22 cellular contexts compared by ENCODE assay signal in genomic region chr2:207951734-207952480, GRCh38.
DNase-seq lines count a peak whose midpoint lies in the region; ATAC-seq, FAIRE-seq and TF ChIP-seq lines count a peak whose summit lies in the region.
"Had no signal": no experiment of that assay in that cellular context is flagged by ENCODE, and none has a peak within 500 bp of the region (broad histone marks: within the 10 kb centered on the region; RNA-seq: fewer than 3 reads in every experiment).

No MANE protein-coding gene starts in this region.

- H3K4me3 ChIP-seq in HUES48 (ENCODE audit: low read depth, low read length) (0 out of 2 replicates have a peak overlapping the region, but pooled peaks have one; percentile 26), OCI-LY7 (ENCODE audit: low read depth, low read length, poor library complexity, severe bottlenecking) (no peak overlapping the region), neural progenitor cell (no peak overlapping the region), gastrocnemius medialis (no peak overlapping the region), spleen (no peak overlapping the region), ovary (no peak overlapping the region)
- H3K4me3 ChIP-seq: ascending aorta, Peyer's patch, transverse colon had no signal

- BruUV-seq in OCI-LY7 (replicated peaks; lab: Mats Ljungman, UMichigan), result no TSS peak

- WGBS in spleen, 5 donors, result 48 to 60% (median 55%) methylated on average over 5 of the region's 5 CpGs
- WGBS in ovary, 3 donors, result 87 to 91% (median 91%) methylated on average over 5 of the region's 5 CpGs

- H3K27me3 Mint-ChIP-seq in neural progenitor cell (ENCODE audit: insufficient read depth, low read depth), result peaks cover 2% of the 10 kb centered on the region

- H3K4me2 ChIP-seq in OCI-LY7 (ENCODE audit: low read length) (peak overlapping the region; percentile 20; the same call in 1 of the 2 replicates), neural progenitor cell (peak overlapping the region; percentile 54)

- H3K36me3 ChIP-seq in HUES48 (ENCODE audit: control insufficient read depth, insufficient read depth, low read length), result no peaks in the 10 kb centered on the region
- no peaks in the 10 kb centered on the region for H3K36me3 ChIP-seq in OCI-LY7 (ENCODE audit: insufficient read depth, low read length)
- H3K36me3 ChIP-seq in neural progenitor cell, result no peaks in the 10 kb centered on the region
- H3K36me3 ChIP-seq in gastrocnemius medialis, result no peaks in the 10 kb centered on the region
- H3K36me3 ChIP-seq in spleen, result no peaks in the 10 kb centered on the region
- no peaks in the 10 kb centered on the region for H3K36me3 ChIP-seq in ovary
- H3K36me3 ChIP-seq: ascending aorta, Peyer's patch, transverse colon had no signal

- FAIRE-seq in GM19239 (lab: Jason Lieb, UNC), result peak; percentile 78
- FAIRE-seq: kidney had no signal

- no peaks in the 10 kb centered on the region for H4K20me1 ChIP-seq in OCI-LY7 (ENCODE audit: insufficient read depth, low read length)
- no peaks in the 10 kb centered on the region for H4K20me1 ChIP-seq in neural progenitor cell (ENCODE audit: low read depth)

- no peak for TF ChIP-seq EP300 in ovary (IDR thresholded peaks at IDR 0.05)

- TF ChIP-seq CTCF in OCI-LY7 (conservative IDR thresholded peaks at IDR 0.05; ENCODE audit: low read length), result no peak
- TF ChIP-seq CTCF in neural progenitor cell (IDR thresholded peaks at IDR 0.05), result no peak
- no peak for TF ChIP-seq CTCF in gastrocnemius medialis (IDR thresholded peaks at IDR 0.05 in 4 of 5, conservative IDR thresholded peaks at IDR 0.05 in 1 of 5)
- no peak for TF ChIP-seq CTCF in spleen (IDR thresholded peaks at IDR 0.05 in 8 of 11, conservative IDR thresholded peaks at IDR 0.05 in 3 of 11)
- TF ChIP-seq CTCF in ovary (IDR thresholded peaks at IDR 0.05), result no peak

- no peak overlapping the region for H3K27ac Mint-ChIP-seq in neural progenitor cell
- H3K27ac Mint-ChIP-seq: activated naive CD4-positive, alpha-beta T cell treated with anti-CD3 and anti-CD28 coated beads for 36 hours had no signal

- peaks cover 3% of the 10 kb centered on the region for H3K36me3 Mint-ChIP-seq in neural progenitor cell

- no peak overlapping the region for H3K4me3 Mint-ChIP-seq in neural progenitor cell
- H3K4me3 Mint-ChIP-seq: activated naive CD4-positive, alpha-beta T cell treated with anti-CD3 and anti-CD28 coated beads for 36 hours; nephron had no signal

- CTCF ChIA-PET in OCI-LY7 (lab: Charles Lee; ENCODE audit: unreplicated experiment), result interaction anchor here (0.5 kb wide), 1 partner anchor 21 kb away, joined by 4 read pairs; no protein-coding TSS in a partner anchor

- no peak for DNase-seq in GM19239 (ENCODE audit: insufficient read length, low spot score)
- peak; percentile 10 for DNase-seq in OCI-LY7 (ENCODE audit: low spot score)
- no peak for DNase-seq in neural progenitor cell (ENCODE audit: low spot score)
- DNase-seq in gastrocnemius medialis, result no peak
- DNase-seq in AG20443 (ENCODE audit: low spot score), result no peak
- no peak for DNase-seq in spleen
- no peak for DNase-seq in ovary
- DNase-seq: activated CD4-positive, alpha-beta T cell treated with anti-CD3 and anti-CD28 coated beads, Interleukin-2, amount 50 U/mL, for 48 hours; activated naive CD4-positive, alpha-beta T cell treated with anti-CD3 and anti-CD28 coated beads for 36 hours; AML-193; cerebellar nuclear complex; GF-D8; kidney; mesendoderm; NCI-H2029; NCI-H524 treated with DMSO at 0.1 percent for 48 hours; Peyer's patch; stimulated activated naive CD8-positive, alpha-beta T cell treated with anti-CD3 and anti-CD28 coated beads, Interleukin-15, Interleukin-2, amounts not matched to agents 100 U/mL and 50 U/mL, for 24 hours; transverse colon had no signal

- in situ Hi-C loops in gastrocnemius medialis (cut with MboI; ENCODE audit: low sequenced_read_pairs in 4 of 4), result no loop called here

- ATAC-seq in gastrocnemius medialis, result no peak
- ATAC-seq: stimulated activated naive CD8-positive, alpha-beta T cell treated with anti-CD3 and anti-CD28 coated beads, Interleukin-15, Interleukin-2, amounts not matched to agents 100 U/mL and 50 U/mL, for 24 hours had no signal

- H3K9me3 ChIP-seq in HUES48 (ENCODE audit: control insufficient read depth, insufficient read depth, low read length) (no peaks in the 10 kb centered on the region), OCI-LY7 (ENCODE audit: low read length) (no peaks in the 10 kb centered on the region), neural progenitor cell (ENCODE audit: low read depth) (no peaks in the 10 kb centered on the region), gastrocnemius medialis (no peaks in the 10 kb centered on the region), spleen (no peaks in the 10 kb centered on the region), ovary (no peaks in the 10 kb centered on the region)
- H3K9me3 ChIP-seq: ascending aorta, Peyer's patch, transverse colon had no signal

- TF ChIP-seq POLR2A in gastrocnemius medialis (IDR thresholded peaks at IDR 0.05), result no peak
- TF ChIP-seq POLR2A in spleen (IDR thresholded peaks at IDR 0.05), result no peak
- no peak for TF ChIP-seq POLR2A in ovary (IDR thresholded peaks at IDR 0.05)

- H3K79me2 ChIP-seq in OCI-LY7 (ENCODE audit: insufficient read depth, low read depth, low read length) (no peaks in the 10 kb centered on the region), neural progenitor cell (ENCODE audit: low read depth) (no peaks in the 10 kb centered on the region)

- no peak overlapping the region for H2AFZ ChIP-seq in OCI-LY7 (ENCODE audit: low read length)
- H2AFZ ChIP-seq in neural progenitor cell (replicated peaks), result peak overlapping the region; percentile 64

- H3K9me3 Mint-ChIP-seq in neural progenitor cell, result no peaks in the 10 kb centered on the region
- H3K9me3 Mint-ChIP-seq: activated naive CD4-positive, alpha-beta T cell treated with anti-CD3 and anti-CD28 coated beads for 36 hours; nephron had no signal

- H3K9me2 ChIP-seq in OCI-LY7 (ENCODE audit: insufficient read depth, low read length), result no peaks in the 10 kb centered on the region

- peak overlapping the region; percentile 40 for H3K27ac ChIP-seq in HUES48 (ENCODE audit: low read depth, low read length)
- H3K27ac ChIP-seq in OCI-LY7 (ENCODE audit: low read depth, low read length, poor library complexity, severe bottlenecking), result no peak overlapping the region
- peak overlapping the region; percentile 83 for H3K27ac ChIP-seq in neural progenitor cell
- no peak overlapping the region for H3K27ac ChIP-seq in gastrocnemius medialis
- H3K27ac ChIP-seq in spleen, result no peak overlapping the region
- H3K27ac ChIP-seq in ovary, result no peak overlapping the region
- H3K27ac ChIP-seq: ascending aorta, Peyer's patch, transverse colon had no signal

- H3K4me1 Mint-ChIP-seq in neural progenitor cell, result peaks cover 3% of the 10 kb centered on the region

- H3K27me3 ChIP-seq in HUES48 (ENCODE audit: control insufficient read depth, insufficient read depth, low read length), result no peaks in the 10 kb centered on the region
- H3K27me3 ChIP-seq in neural progenitor cell, result no peaks in the 10 kb centered on the region
- H3K27me3 ChIP-seq in gastrocnemius medialis, result no peaks in the 10 kb centered on the region
- H3K27me3 ChIP-seq in spleen (replicated peaks in 1 of 7), result no peaks in the 10 kb centered on the region
- H3K27me3 ChIP-seq in ovary, result no peaks in the 10 kb centered on the region
- H3K27me3 ChIP-seq: ascending aorta, Peyer's patch, transverse colon had no signal

- H3F3A ChIP-seq in neural progenitor cell (ENCODE audit: low read depth), result peaks cover 44% of the 10 kb centered on the region

- peaks cover 44% of the 10 kb centered on the region for H3K4me1 ChIP-seq in HUES48 (ENCODE audit: control insufficient read depth, insufficient read depth, low read length)
- peaks cover 12% of the 10 kb centered on the region for H3K4me1 ChIP-seq in OCI-LY7 (ENCODE audit: insufficient read depth, low read length, poor library complexity, severe bottlenecking)
- peaks cover 45% of the 10 kb centered on the region for H3K4me1 ChIP-seq in neural progenitor cell
- peaks cover 0 to 6% of the 10 kb centered on the region in 2 donors for H3K4me1 ChIP-seq in gastrocnemius medialis
- peaks cover 4 to 35% (median 17%) of the 10 kb centered on the region in 6 donors for H3K4me1 ChIP-seq in spleen
- peaks cover 2% of the 10 kb centered on the region for H3K4me1 ChIP-seq in ovary (ENCODE audit: insufficient read depth)
- H3K4me1 ChIP-seq: ascending aorta, transverse colon had no signal

- POLR2A ChIA-PET in OCI-LY7 (lab: Charles Lee), result interaction anchor here (0.6 kb wide), 1 partner anchor 231 kb away, joined by 3 read pairs; no protein-coding TSS in a partner anchor

- H3K9ac ChIP-seq in HUES48 (ENCODE audit: low read depth, low read length) (no peak overlapping the region), neural progenitor cell (no peak overlapping the region)

- intact Hi-C loops in OCI-LY7 (cut with micrococcal nuclease; ENCODE audit: unreplicated experiment), result no loop called here
- intact Hi-C loops in gastrocnemius medialis (cut with DNase I; ENCODE audit: low total_unique reads), result no loop called here
- intact Hi-C loops in spleen (cut with DNase I; ENCODE audit: low total_unique reads), result no loop called here
- intact Hi-C loops in ovary (cut with DNase I), result no loop called here

Comparison
In these comparisons a context has a peak if more than half of its experiments do, and no peak if none do; other contexts are left out.
1. H3K27ac ChIP-seq: peak in HUES48 (single experiment) and neural progenitor cell (single experiment); none in OCI-LY7 (single experiment), gastrocnemius medialis (0 of 4), spleen (0 of 8) and ovary (0 of 2).